ENCODE assay signal across 10 cellular contexts in genomic region chr17:50152736-50153135, GRCh38. TPM values are rescaled to one million over a fixed set of nuclear protein-coding genes. Genes with fewer than 3 reads are reported as not detected.
DNase-seq lines count a peak whose midpoint lies in the region; ATAC-seq and TF ChIP-seq lines count a peak whose summit lies in the region.
"Had no signal": no experiment of that assay in that cellular context is flagged by ENCODE, and none has a peak within 500 bp of the region (broad histone marks: within the 10 kb centered on the region; RNA-seq: fewer than 3 reads in every experiment).

No MANE protein-coding gene starts in this region.

- H3K9me3 ChIP-seq in H9 (ENCODE audit: control insufficient read depth, low read depth, low read length) (no peaks in the 10 kb centered on the region), WERI-Rb-1 (ENCODE audit: severe bottlenecking) (no peaks in the 10 kb centered on the region), iPS-18a (ENCODE audit: control insufficient read depth, low read depth, low read length) (no peaks in the 10 kb centered on the region)

- H3K23me2 ChIP-seq in H9 (ENCODE audit: insufficient read length, low read depth, low read length, poor library complexity, severe bottlenecking): peaks cover 25% of the 10 kb centered on the region

- no peaks in the 10 kb centered on the region for H3K9me3 Mint-ChIP-seq in H9
- H3K9me3 Mint-ChIP-seq in stimulated activated effector memory CD8-positive, alpha-beta T cell treated with anti-CD3 and anti-CD28 coated beads, Interleukin-12 subunit alpha, Interleukin-12 subunit beta, amount 100 ng/mL, for 72 hours: no peaks in the 10 kb centered on the region
- H3K9me3 Mint-ChIP-seq: memory B cell had no signal

- H4K5ac ChIP-seq in H9 (ENCODE audit: insufficient read length, low read depth, low read length): no peak overlapping the region

- H2AK5ac ChIP-seq in H9 (ENCODE audit: insufficient read length, low read length): no peak overlapping the region

- H3K36me3 Mint-ChIP-seq in H9 (ENCODE audit: insufficient read depth in 1 of 3, low read depth in 3 of 3): no peaks in the 10 kb centered on the region
- peaks cover 30% of the 10 kb centered on the region for H3K36me3 Mint-ChIP-seq in stimulated activated effector memory CD8-positive, alpha-beta T cell treated with anti-CD3 and anti-CD28 coated beads, Interleukin-12 subunit alpha, Interleukin-12 subunit beta, amount 100 ng/mL, for 72 hours

- no peak for TF ChIP-seq CTCF in H9 (conservative IDR thresholded peaks at IDR 0.05)
- no peak for TF ChIP-seq CTCF in WERI-Rb-1 (IDR thresholded peaks at IDR 0.05; ENCODE audit: low read depth, low read length)

- H4K8ac ChIP-seq in H9 (replicated peaks; ENCODE audit: insufficient read length, low read depth, low read length): no peak overlapping the region

- H3K56ac ChIP-seq in H9 (ENCODE audit: insufficient read length, low read depth, low read length): no peak overlapping the region

- peak overlapping the region in 1 of 3 experiments; percentile 84; a peak in 1 of 7 replicates for H3K27ac Mint-ChIP-seq in H9
- H3K27ac Mint-ChIP-seq in stimulated activated effector memory CD8-positive, alpha-beta T cell treated with anti-CD3 and anti-CD28 coated beads, Interleukin-12 subunit alpha, Interleukin-12 subunit beta, amount 100 ng/mL, for 72 hours: peak overlapping the region; percentile 88
- H3K27ac Mint-ChIP-seq: memory B cell had no signal

- H2BK15ac ChIP-seq in H9 (ENCODE audit: low read depth, low read length): no peak overlapping the region

- H2AFZ ChIP-seq in H9 (ENCODE audit: low read length): no peak overlapping the region

- peaks cover 3% of the 10 kb centered on the region for H4K20me1 ChIP-seq in H9 (ENCODE audit: control insufficient read depth, insufficient read depth, insufficient read length)

- H3K4me1 ChIP-seq in H9 (ENCODE audit: insufficient read depth, low read length) (peaks cover 4% of the 10 kb centered on the region; the same call in 1 of the 2 replicates), iPS-18a (ENCODE audit: control insufficient read depth, low read depth, low read length) (peaks cover 18% of the 10 kb centered on the region)

- H3K18ac ChIP-seq in H9 (ENCODE audit: insufficient read length, low read depth, low read length): no peak overlapping the region

- H3K36me3 ChIP-seq in WERI-Rb-1 (peaks cover 6% of the 10 kb centered on the region; the same call in 1 of the 2 replicates), iPS-18a (ENCODE audit: control insufficient read depth, low read depth, low read length) (no peaks in the 10 kb centered on the region)

- H3K14ac ChIP-seq in H9 (ENCODE audit: insufficient read depth, low read length): peak overlapping the region; percentile 13; the same call in 1 of the 2 replicates

- no peak overlapping the region for H4K91ac ChIP-seq in H9 (ENCODE audit: insufficient read length, low read depth, low read length)

- H3K79me2 ChIP-seq in H9 (ENCODE audit: insufficient read depth, low read length): no peaks in the 10 kb centered on the region

- no peak overlapping the region for H3K4ac ChIP-seq in H9 (ENCODE audit: low read depth, low read length)

- peak overlapping the region in 1 of 2 experiments; percentile 85; a peak in 1 of 5 replicates for H3K4me3 Mint-ChIP-seq in H9
- peak overlapping the region; percentile 97 for H3K4me3 Mint-ChIP-seq in stimulated activated effector memory CD8-positive, alpha-beta T cell treated with anti-CD3 and anti-CD28 coated beads, Interleukin-12 subunit alpha, Interleukin-12 subunit beta, amount 100 ng/mL, for 72 hours

- DNase-seq in H9 (no peak), WERI-Rb-1 (no peak), HuH-7.5 (ENCODE audit: low spot score) (no peak)
- no peak for DNase-seq in stimulated activated effector memory CD8-positive, alpha-beta T cell treated with anti-CD3 and anti-CD28 coated beads, Interleukin-12 subunit alpha, Interleukin-12 subunit beta, amount 100 ng/mL, for 72 hours (ENCODE audit: low spot score in 2 of 2)
- DNase-seq in activated CD8-positive, alpha-beta memory T cell treated with anti-CD3 and anti-CD28 coated beads, Interleukin-2, amount 50 U/mL, for 48 hours: no peak
- DNase-seq: dermis blood vessel endothelial cell had no signal

- peak overlapping the region; percentile 68; the same call in 1 of the 2 replicates for H3K4me3 ChIP-seq in WERI-Rb-1 (ENCODE audit: low read depth, low read length)
- H3K4me3 ChIP-seq in iPS-18a (ENCODE audit: low read length): peak overlapping the region; percentile 47

- no peak overlapping the region for H2BK120ac ChIP-seq in H9 (ENCODE audit: low read depth, low read length, poor library complexity, severe bottlenecking)

- no peak overlapping the region for H3K4me2 ChIP-seq in H9 (ENCODE audit: insufficient read depth, insufficient read length, low read length)

- no peak overlapping the region for H2BK12ac ChIP-seq in H9 (ENCODE audit: insufficient read length, low read depth, low read length)

- H2BK20ac ChIP-seq in H9 (ENCODE audit: low read depth, low read length, poor library complexity, severe bottlenecking): no peak overlapping the region

- H3K9ac ChIP-seq in H9 (ENCODE audit: extremely low read depth, insufficient read length, low read length): no peak overlapping the region
- no peak overlapping the region for H3K9ac ChIP-seq in iPS-18a (ENCODE audit: low read length)

- no peak overlapping the region for H3K23ac ChIP-seq in H9 (ENCODE audit: insufficient read length, low read depth, low read length)

- no peaks in the 10 kb centered on the region for H3K79me1 ChIP-seq in H9 (ENCODE audit: insufficient read depth, low read depth, low read length, poor library complexity, severe bottlenecking)

- H3T11ph ChIP-seq in H9 (ENCODE audit: low read length): no peak overlapping the region

- WGBS in H9 (ENCODE audit: extremely low coverage, insufficient read length, low lambda C conversion rate): no CpG with 5 or more reads among the region's 7 CpGs

- H3K4me1 Mint-ChIP-seq in H9: peaks cover 21 to 33% of the 10 kb centered on the region in 2 experiments
- peaks cover 15% of the 10 kb centered on the region for H3K4me1 Mint-ChIP-seq in stimulated activated effector memory CD8-positive, alpha-beta T cell treated with anti-CD3 and anti-CD28 coated beads, Interleukin-12 subunit alpha, Interleukin-12 subunit beta, amount 100 ng/mL, for 72 hours

- ATAC-seq in stimulated activated effector memory CD8-positive, alpha-beta T cell treated with anti-CD3 and anti-CD28 coated beads, Interleukin-12 subunit alpha, Interleukin-12 subunit beta, amount 100 ng/mL, for 72 hours: no peak
- no peak for ATAC-seq in GM18873 (IDR thresholded peaks at IDR 0.05; ENCODE audit: low FRiP score, unreplicated experiment)
- no peak for ATAC-seq in GM21717 (IDR thresholded peaks at IDR 0.05; ENCODE audit: unreplicated experiment)

- H3K27ac ChIP-seq in H9 (ENCODE audit: insufficient read length, low read depth, low read length): no peak overlapping the region
- peak overlapping the region; percentile 93 for H3K27ac ChIP-seq in WERI-Rb-1
- no peak overlapping the region for H3K27ac ChIP-seq in iPS-18a (ENCODE audit: low read length)

- H3K27me3 ChIP-seq in H9 (ENCODE audit: insufficient read depth, low read length): no peaks in the 10 kb centered on the region; the same call in 1 of the 2 replicates
- no peaks in the 10 kb centered on the region for H3K27me3 ChIP-seq in WERI-Rb-1 (ENCODE audit: insufficient read depth, low read depth, severe bottlenecking)
- peaks cover 21% of the 10 kb centered on the region for H3K27me3 ChIP-seq in iPS-18a (ENCODE audit: control insufficient read depth, insufficient read depth, low read length)

- H2BK5ac ChIP-seq in H9 (ENCODE audit: insufficient read length, low read length): no peak overlapping the region

- H3K27me3 Mint-ChIP-seq in H9 (ENCODE audit: low read depth): peaks cover 11% of the 10 kb centered on the region
- H3K27me3 Mint-ChIP-seq: memory B cell had no signal

RNA-seq across cellular contexts. Expression of gene PPP1R9B, which starts 2.3 kb away (rescaled TPM):
- total RNA-seq in H9 (2021): 23.0 and 25.8 TPM in 2 replicates

RNA-seq across cellular contexts. Expression of gene SGCA, which starts 13.1 kb away (rescaled TPM):
- total RNA-seq in H9 (2021): 0.24 TPM in 1 of 2 replicates, not detected in the other
- total RNA-seq: dermis blood vessel endothelial cell had no signal

RNA-seq across cellular contexts. Expression of gene SAMD14, which starts 22.8 kb away (rescaled TPM):
- total RNA-seq in H9 (2021): 4.8 and 5.9 TPM in 2 replicates

RNA-seq across cellular contexts. Expression of gene COL1A1, which starts 48.7 kb away (rescaled TPM):
- 104 and 112 TPM in 2 replicates for total RNA-seq in H9 (2021)

RNA-seq across cellular contexts. Expression of gene PDK2, which starts 57.6 kb away (rescaled TPM):
- 16.2 and 19.9 TPM in 2 replicates for total RNA-seq in H9 (2021)
